ENCODE assay signal across 8 cellular contexts in genomic region chr7:148932-149855, GRCh38. TPM values are rescaled to one million over a fixed set of nuclear protein-coding genes. Genes with fewer than 3 reads are reported as not detected.
DNase-seq lines count a peak whose midpoint lies in the region; ATAC-seq and TF ChIP-seq lines count a peak whose summit lies in the region.

No MANE protein-coding gene starts in this region.

- no peak for TF ChIP-seq CTCF in chondrocyte (IDR thresholded peaks at IDR 0.05)
- no peak for TF ChIP-seq CTCF in kidney epithelial cell (IDR thresholded peaks at IDR 0.05; ENCODE audit: insufficient read depth, low read length, poor library complexity, severe bottlenecking)

- DNase-seq in AML-193 (lab: John Stamatoyannopoulos, UW) (peak; percentile 100), NCI-H446 treated with DMSO at 0.1 percent for 48 hours (lab: John Stamatoyannopoulos, UW) (peak; percentile 98), chondrocyte (ENCODE audit: low spot score) (no peak), kidney epithelial cell (ENCODE audit: low read depth) (peak; percentile 95)
- peak; percentile 92 to 94 for DNase-seq in activated CD4-positive, alpha-beta T cell treated with anti-CD3 and anti-CD28 coated beads for 24 hours (ENCODE audit: low read depth in 2 of 2)
- DNase-seq in stimulated activated CD4-positive, alpha-beta T cell treated with anti-CD3 and anti-CD28 coated beads, Interleukin-15, amount 100 ng/mL, for 24 hours: peak; percentile 96

- peak overlapping the region; percentile 99 for H3K27ac Mint-ChIP-seq in chondrocyte (ENCODE audit: unreplicated experiment)

- H3K4me3 ChIP-seq in kidney epithelial cell (ENCODE audit: low read depth, low read length): peak overlapping the region; percentile 56

- peaks cover 9% of the 10 kb centered on the region for H3K4me1 Mint-ChIP-seq in chondrocyte (ENCODE audit: low read depth)

- H3K27me3 Mint-ChIP-seq in chondrocyte (ENCODE audit: low read depth): no peaks in the 10 kb centered on the region

- peak; percentile 96 for ATAC-seq in HG03378 (IDR thresholded peaks at IDR 0.05; ENCODE audit: unreplicated experiment)

- H3K36me3 Mint-ChIP-seq in chondrocyte (ENCODE audit: low read depth): peaks cover 2% of the 10 kb centered on the region

- H3K4me3 Mint-ChIP-seq in chondrocyte (ENCODE audit: unreplicated experiment): peak overlapping the region; percentile 94

- no peaks in the 10 kb centered on the region for H3K27me3 ChIP-seq in kidney epithelial cell (ENCODE audit: control insufficient read depth, insufficient read depth, low read length)

- H3K36me3 ChIP-seq in kidney epithelial cell (ENCODE audit: control insufficient read depth, insufficient read depth, low read length): no peaks in the 10 kb centered on the region

- peak; percentile 88 for TF ChIP-seq POLR2A in GM19099 (IDR thresholded peaks at IDR 0.05; ENCODE audit: extremely low read depth, insufficient read length, low read depth)

- H3K9me3 Mint-ChIP-seq in chondrocyte (ENCODE audit: low read depth): no peaks in the 10 kb centered on the region

RNA-seq across cellular contexts. Expression of gene FAM20C, which starts 43.2 kb away (rescaled TPM):
- 34.4 to 58.1 TPM (median 35.0 TPM) in 3 replicates for total RNA-seq in chondrocyte
- 39.1 and 43.3 TPM in 2 replicates for total RNA-seq in kidney epithelial cell
